ENCODE assay signal across 16 cellular contexts in genomic region chr2:37870829-37871228, GRCh38. TPM values are rescaled to one million over a fixed set of nuclear protein-coding genes. Genes with fewer than 3 reads are reported as not detected.
A peak's percentile ranks its signal among the peaks of the same experiment; 100 is the strongest.
DNase-seq lines count a peak whose midpoint lies in the region; ATAC-seq and TF ChIP-seq lines count a peak whose summit lies in the region.
"Had no signal": no experiment of that assay in that cellular context is flagged by ENCODE, and none has a peak within 500 bp of the region (broad histone marks: within the 10 kb centered on the region; RNA-seq: fewer than 3 reads in every experiment).

No MANE protein-coding gene starts in this region.

- no peak overlapping the region for H2AK9ac ChIP-seq in IMR-90 (replicated peaks; ENCODE audit: low read depth, low read length, poor library complexity)

- H3K56ac ChIP-seq in IMR-90 (ENCODE audit: extremely low read depth, insufficient read depth, low read length), result no peak overlapping the region

- H3K36me3 ChIP-seq in IMR-90 (ENCODE audit: control insufficient read depth, insufficient read depth, low read length) (no peaks in the 10 kb centered on the region), rectal smooth muscle tissue (ENCODE audit: control insufficient read depth, insufficient read depth, low read length) (no peaks in the 10 kb centered on the region), spleen (no peaks in the 10 kb centered on the region)
- H3K36me3 ChIP-seq: Peyer's patch had no signal

- intact Hi-C loops in IMR-90 (cut with micrococcal nuclease) (no loop called here), spleen (cut with DNase I; ENCODE audit: low total_unique reads) (no loop called here)

- H3K4me1 ChIP-seq in IMR-90 (ENCODE audit: control insufficient read depth, insufficient read depth, low read length), result peaks cover 16% of the 10 kb centered on the region
- H3K4me1 ChIP-seq in rectal smooth muscle tissue (ENCODE audit: control insufficient read depth, insufficient read depth, low read length), result peaks cover 54% of the 10 kb centered on the region
- peaks cover 0 to 10% (median 0%) of the 10 kb centered on the region in 6 donors for H3K4me1 ChIP-seq in spleen

- H4K91ac ChIP-seq in IMR-90 (ENCODE audit: insufficient read depth, low read depth, low read length), result no peak overlapping the region

- H3K27ac ChIP-seq in IMR-90 (ENCODE audit: insufficient read depth, low read length) (no peak overlapping the region), rectal smooth muscle tissue (ENCODE audit: low read depth, low read length) (peak overlapping the region; percentile 93), spleen (no peak overlapping the region)

- peak; percentile 42 for DNase-seq in IMR-90
- peak; percentile 86 for DNase-seq in amniotic epithelial cell (ENCODE audit: low read depth)
- peak; percentile 71 for DNase-seq in fibroblast of the aortic adventitia (ENCODE audit: low read depth)
- DNase-seq in 8988T, result no peak
- no peak for DNase-seq in RKO (ENCODE audit: low spot score)
- no peak for DNase-seq in iPS-NIHi11 (ENCODE audit: low spot score)
- no peak for DNase-seq in spleen
- DNase-seq: activated naive CD4-positive, alpha-beta T cell treated with anti-CD3 and anti-CD28 coated beads, Interleukin-2, amount 50 U/mL, for 16 hours; CD4-positive, alpha-beta memory T cell; NCI-H1105; NCI-H510A treated with DMSO at 0.1 percent for 48 hours; Peyer's patch; stimulated activated naive CD8-positive, alpha-beta T cell treated with anti-CD3 and anti-CD28 coated beads, Interleukin-15, Interleukin-2, amounts not matched to agents 100 U/mL and 50 U/mL, for 24 hours; T-helper 2 cell had no signal

- dilution Hi-C loops in IMR-90 (cut with HindIII; ENCODE audit: low sequenced_read_pairs, unreplicated experiment), result no loop called here

- peak overlapping the region; percentile 52; the same call in 1 of the 2 replicates for H2BK120ac ChIP-seq in IMR-90 (ENCODE audit: low read depth, low read length)

- H2AFZ ChIP-seq in IMR-90 (replicated peaks; ENCODE audit: low read length, poor library complexity), result no peak overlapping the region

- no peak for ATAC-seq in IMR-90 (ENCODE audit: low read depth)
- ATAC-seq: HepG2; stimulated activated naive CD8-positive, alpha-beta T cell treated with anti-CD3 and anti-CD28 coated beads, Interleukin-15, Interleukin-2, amounts not matched to agents 100 U/mL and 50 U/mL, for 24 hours had no signal

- H3K79me1 ChIP-seq in IMR-90 (ENCODE audit: low read depth in 1 of 2, low read length in 2 of 2), result no peaks in the 10 kb centered on the region

- TF ChIP-seq POLR2A in IMR-90 (IDR thresholded peaks at IDR 0.05; ENCODE audit: low read depth, low read length) (no peak), spleen (IDR thresholded peaks at IDR 0.05) (no peak)

- in situ Hi-C loops in IMR-90 (cut with MboI; ENCODE audit: low sequenced_read_pairs), result no loop called here

- no peaks in the 10 kb centered on the region for H3K27me3 ChIP-seq in IMR-90 (ENCODE audit: control insufficient read depth, insufficient read depth, low read length)
- H3K27me3 ChIP-seq in rectal smooth muscle tissue (ENCODE audit: control insufficient read depth, insufficient read depth, low read length), result no peaks in the 10 kb centered on the region
- peaks cover 0 to 4% (median 0%) of the 10 kb centered on the region in 7 donors for H3K27me3 ChIP-seq in spleen (replicated peaks in 1 of 7)
- H3K27me3 ChIP-seq: Peyer's patch had no signal

- no peak overlapping the region; a peak in 1 of 4 replicates for H4K8ac ChIP-seq in IMR-90 (ENCODE audit: low read depth in 2 of 2, low read length in 2 of 2)

- no TSS peak for BruUV-seq in IMR-90 (replicated peaks; lab: Mats Ljungman, UMichigan)

- peak overlapping the region; percentile 36; the same call in 1 of the 3 replicates for H2BK15ac ChIP-seq in IMR-90 (ENCODE audit: low read depth, low read length)

- CTCF ChIA-PET in IMR-90 (lab: Yijun Ruan, JAX), result interaction anchor here (0.6 to 0.7 kb wide), 2 partner anchors 22 to 414 kb away, joined by 5 to 6 read pairs; no protein-coding TSS in a partner anchor

- H3K4me3 ChIP-seq in IMR-90 (ENCODE audit: insufficient read depth, low read depth, low read length) (no peak overlapping the region), fibroblast of the aortic adventitia (ENCODE audit: low read depth, low read length) (no peak overlapping the region), rectal smooth muscle tissue (ENCODE audit: low read length) (no peak overlapping the region), spleen (no peak overlapping the region)
- H3K4me3 ChIP-seq: Peyer's patch had no signal

- H4K20me1 ChIP-seq in IMR-90 (ENCODE audit: insufficient read depth, low read length), result no peaks in the 10 kb centered on the region

- peak overlapping the region; percentile 66; the same call in 1 of the 2 replicates for H3K4ac ChIP-seq in IMR-90 (ENCODE audit: low read depth, low read length)

- POLR2A ChIA-PET in IMR-90 (lab: Charles Lee; ENCODE audit: unreplicated experiment), result interaction anchor here (0.7 kb wide), 1 partner anchor 88 kb away, joined by 4 read pairs; no protein-coding TSS in a partner anchor

- H3K18ac ChIP-seq in IMR-90 (ENCODE audit: low read depth, low read length), result peak overlapping the region; percentile 33; the same call in 1 of the 2 replicates

- peaks cover 20% of the 10 kb centered on the region for H3K9me1 ChIP-seq in IMR-90 (ENCODE audit: insufficient read depth, low read length)

- TF ChIP-seq RAD21 in IMR-90 (IDR thresholded peaks at IDR 0.05; ENCODE audit: low read length), result no peak

- H4K5ac ChIP-seq in IMR-90 (ENCODE audit: low read depth, low read length), result no peak overlapping the region

- TF ChIP-seq CTCF in IMR-90 (conservative IDR thresholded peaks at IDR 0.05; ENCODE audit: low read depth, low read length) (no peak), fibroblast of the aortic adventitia (IDR thresholded peaks at IDR 0.05; ENCODE audit: insufficient read depth, low read length) (no peak), spleen (IDR thresholded peaks at IDR 0.05 in 8 of 11, conservative IDR thresholded peaks at IDR 0.05 in 3 of 11) (no peak)

- H3K4me2 ChIP-seq in IMR-90 (ENCODE audit: low read depth, low read length), result no peak overlapping the region

- H2BK20ac ChIP-seq in IMR-90 (ENCODE audit: low read depth, low read length), result peak overlapping the region; percentile 74; the same call in 1 of the 2 replicates

- H3K9ac ChIP-seq in IMR-90 (ENCODE audit: low read depth, low read length) (no peak overlapping the region), rectal smooth muscle tissue (ENCODE audit: low read length) (no peak overlapping the region)

- peak overlapping the region; percentile 0; the same call in 1 of the 2 replicates for H3K23ac ChIP-seq in IMR-90 (ENCODE audit: low read depth, low read length)

- no peaks in the 10 kb centered on the region for H3K9me3 ChIP-seq in IMR-90 (ENCODE audit: control insufficient read depth, insufficient read depth, low read length)
- H3K9me3 ChIP-seq in spleen, result no peaks in the 10 kb centered on the region
- H3K9me3 ChIP-seq: Peyer's patch had no signal

- H3K14ac ChIP-seq in IMR-90 (replicated peaks; ENCODE audit: low read depth, low read length), result peak overlapping the region; percentile 81; the same call in 1 of the 2 replicates

- 40% methylated on average over 1 of the region's 4 CpGs; no CpG with 5 or more reads in 1 of the 2 experiments for WGBS in IMR-90 (ENCODE audit: extremely low coverage in 2 of 2, insufficient read length in 1 of 2), 2 experiments
- WGBS in spleen, 5 donors, result 70 to 88% (median 76%) methylated on average over 4 of the region's 4 CpGs

- no peak overlapping the region for H2BK5ac ChIP-seq in IMR-90 (ENCODE audit: low read depth, low read length, poor library complexity, severe bottlenecking)

- peak overlapping the region; percentile 80; the same call in 1 of the 2 replicates for H2AK5ac ChIP-seq in IMR-90 (ENCODE audit: low read depth, low read length)

TF ChIP-seq in IMR-90, 13 proteins besides CTCF, POLR2A, EP300 and RAD21 (continues in another document):
- TF ChIP-seq NFE2L2 (IDR thresholded peaks at IDR 0.05; ENCODE audit: low read depth, low read length) (no peak), ELK1 (IDR thresholded peaks at IDR 0.05; ENCODE audit: borderline replicate concordance, low read depth, low read length) (no peak), MAFK (IDR thresholded peaks at IDR 0.05; ENCODE audit: low read depth, low read length) (no peak), CHD1 (IDR thresholded peaks at IDR 0.05; ENCODE audit: low read depth, low read length) (no peak), MAZ (IDR thresholded peaks at IDR 0.05; ENCODE audit: borderline replicate concordance, low read depth, low read length) (no peak), CEBPB (IDR thresholded peaks at IDR 0.05; ENCODE audit: low read depth, low read length) (no peak), RFX5 (IDR thresholded peaks at IDR 0.05; ENCODE audit: low read depth, low read length) (no peak), BHLHE40 (IDR thresholded peaks at IDR 0.05; ENCODE audit: low read depth, low read length) (no peak), FOS (IDR thresholded peaks at IDR 0.05; ENCODE audit: low read depth, low read length) (no peak), SMC3 (IDR thresholded peaks at IDR 0.05; ENCODE audit: low read depth, low read length) (no peak), MXI1 (IDR thresholded peaks at IDR 0.05; ENCODE audit: borderline replicate concordance, low read depth, low read length) (no peak), RCOR1 (IDR thresholded peaks at IDR 0.05; ENCODE audit: insufficient replicate concordance, low read length) (no peak)

RNA-seq across cellular contexts. Expression of gene RMDN2, which starts 54.3 kb away (rescaled TPM):
- total RNA-seq in IMR-90 (2012; rRNA removed), result 2.3 and 5.8 TPM in 2 replicates
- polyA plus RNA-seq in IMR-90 (2012; rRNA removed), result 3.0 TPM in 2 replicates
- polyA plus RNA-seq in IMR-90 (2012; cell fraction: cytosol; rRNA removed), result 0.24 and 0.30 TPM in 2 replicates
- 0.32 and 4.1 TPM in 2 replicates for polyA plus RNA-seq in IMR-90 (2012; cell fraction: nucleus; rRNA removed; ENCODE audit: low replicate concordance)
- 9.6 and 14.9 TPM in 2 replicates for total RNA-seq in fibroblast of the aortic adventitia (ENCODE audit: low replicate concordance)
- 10 to 100 TPM; 22.1 to 57.1 (median 34.3) TPM for total RNA-seq in spleen
- 10 to 100 TPM; 10.8 to 18.3 (median 12.9) TPM for polyA plus RNA-seq in spleen

Comparison
In these comparisons a context has a peak if more than half of its experiments do, and no peak if none do; other contexts are left out.
1. DNase-seq: peak in IMR-90 (single experiment), amniotic epithelial cell (single experiment) and fibroblast of the aortic adventitia (single experiment); none in 8988T (single experiment), RKO (single experiment), iPS-NIHi11 (single experiment) and spleen (single experiment).